ENCODE assay signal across 11 cellular contexts in the genomic region with DNA sequence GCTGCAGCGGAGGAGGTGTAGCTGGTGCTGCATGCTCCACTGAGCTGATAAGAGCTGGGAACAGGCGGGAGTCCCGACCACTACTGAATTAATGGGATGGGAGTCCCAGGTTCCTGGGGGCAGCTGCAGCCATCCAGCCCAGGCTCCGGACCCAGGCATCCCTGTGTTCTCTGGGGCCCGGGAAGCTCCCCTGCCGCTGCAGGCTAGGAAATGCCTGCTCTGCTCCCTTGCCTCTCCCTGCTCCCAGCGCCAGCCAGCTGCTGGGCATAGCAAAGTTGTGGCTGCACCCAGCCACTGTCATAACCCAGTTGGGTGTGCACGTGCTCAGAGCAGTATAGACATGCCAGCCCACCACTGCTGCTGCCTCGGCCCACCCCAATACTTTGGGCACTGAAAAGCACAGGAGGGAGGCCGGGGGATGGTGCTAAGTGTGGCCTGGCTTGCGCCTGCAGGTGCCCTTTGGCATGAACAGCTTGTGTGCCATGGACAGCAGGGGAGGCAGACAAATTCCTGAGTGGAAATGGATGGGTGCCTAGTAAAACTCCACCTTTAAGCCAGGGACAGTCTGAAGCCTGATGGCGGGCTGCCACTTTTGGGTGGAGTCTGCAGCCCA.
"Had no signal": no experiment of that assay in that cellular context is flagged by ENCODE, and none has a peak within 500 bp of the region (broad histone marks: within the 10 kb centered on the region; RNA-seq: fewer than 3 reads in every experiment).

No MANE protein-coding gene starts in this region.

- H3K27me3 ChIP-seq: dorsolateral prefrontal cortex, gastroesophageal sphincter, tibial nerve had no signal

- H3K4me1 Mint-ChIP-seq: endodermal cell had no signal

- H3K4me3 Mint-ChIP-seq: endodermal cell, mesothelial cell of epicardium had no signal

- ATAC-seq: activated CD4-positive, CD25-positive, alpha-beta regulatory T cell treated with anti-CD3 and anti-CD28 coated beads, Interleukin-2, amount 50 U/mL, for 24 hours had no signal

- H3K9me3 ChIP-seq: gastroesophageal sphincter, SJSA1, tibial nerve had no signal

- H3K4me3 ChIP-seq: dorsolateral prefrontal cortex, gastroesophageal sphincter, lung, SJSA1, tibial nerve had no signal

- H3K4me1 ChIP-seq: gastroesophageal sphincter, SJSA1, tibial nerve had no signal

- H3K27ac ChIP-seq: dorsolateral prefrontal cortex, gastroesophageal sphincter, SJSA1, tibial nerve had no signal

- DNase-seq: dorsolateral prefrontal cortex; endodermal cell; islet precursor cell; stimulated activated CD4-positive, alpha-beta T cell treated with anti-CD3 and anti-CD28 coated beads, Interleukin-1b, Interleukin-23, amount 100 ng/mL, for 48 hours; SW 1271 had no signal

- H3K27ac Mint-ChIP-seq: endodermal cell, mesothelial cell of epicardium had no signal

- H3K9me3 Mint-ChIP-seq: endodermal cell, mesothelial cell of epicardium had no signal

- H3K36me3 ChIP-seq: gastroesophageal sphincter, SJSA1, tibial nerve had no signal
